ENCODE assay signal across 8 cellular contexts in genomic region chr15:90931737-90932659, GRCh38. TPM values are rescaled to one million over a fixed set of nuclear protein-coding genes. Genes with fewer than 3 reads are reported as not detected.
DNase-seq lines count a peak whose midpoint lies in the region; TF ChIP-seq lines count a peak whose summit lies in the region.

HDDC3 (minus strand) TSS chr15:90932549; CDS start chr15:90932540, 9 bp downstream.

- H3K4me3 ChIP-seq in neural cell (ENCODE audit: low read length) (peak within 1 kb of the TSS; percentile 94), stomach (peak within 1 kb of the TSS; percentile 64 to 77 (median 72))

- H3K36me3 ChIP-seq in neural cell (ENCODE audit: insufficient read depth, low read length), result no peaks in the 10 kb centered on the region
- peaks cover 0 to 7% (median 2%) of the 10 kb centered on the region in 4 donors for H3K36me3 ChIP-seq in stomach

- H4K20me1 ChIP-seq in neural cell (ENCODE audit: insufficient read depth), result no peaks in the 10 kb centered on the region

- H3K79me2 ChIP-seq in neural cell (replicated peaks; ENCODE audit: insufficient read depth, low read length), result peaks cover 16% of the 10 kb centered on the region

- peak within 1 kb of the TSS; percentile 66 for H2AFZ ChIP-seq in neural cell (ENCODE audit: low read depth, low read length)

- peak within 1 kb of the TSS; percentile 52 for H3K4me2 ChIP-seq in neural cell (ENCODE audit: low read length)

- H3K9me3 ChIP-seq in neural cell (ENCODE audit: low read length), result no peaks in the 10 kb centered on the region
- H3K9me3 ChIP-seq in stomach, result no peaks in the 10 kb centered on the region

- TF ChIP-seq EP300 in neural cell (conservative IDR thresholded peaks at IDR 0.05; ENCODE audit: poor library complexity, severe bottlenecking), result peak; percentile 13
- no peak for TF ChIP-seq EP300 in stomach (IDR thresholded peaks at IDR 0.05)

- no peaks in the 10 kb centered on the region for H3K27me3 ChIP-seq in neural cell (ENCODE audit: insufficient read depth, low read depth, low read length)
- H3K27me3 ChIP-seq in stomach, result no peaks in the 10 kb centered on the region

- peak; percentile 97 for TF ChIP-seq CTCF in LNCAP (IDR thresholded peaks at IDR 0.05)
- TF ChIP-seq CTCF in neural cell (IDR thresholded peaks at IDR 0.05; ENCODE audit: poor library complexity, severe bottlenecking), result peak; percentile 96
- TF ChIP-seq CTCF in stomach (IDR thresholded peaks at IDR 0.05), result peak in 5 of 7 experiments; percentile 75 to 94 (median 89)

- H3K9me2 ChIP-seq in neural cell (ENCODE audit: insufficient read depth, low read length), result no peaks in the 10 kb centered on the region

- peak; percentile 31 for TF ChIP-seq RAD21 in neural cell (conservative IDR thresholded peaks at IDR 0.05)

- H3K4me1 ChIP-seq in stomach, result peaks cover 37 to 73% (median 57%) of the 10 kb centered on the region in 4 donors

- intact Hi-C loops in stomach (cut with DNase I; ENCODE audit: low total_unique reads), result no loop called here

- TF ChIP-seq POLR2A in Raji (IDR thresholded peaks at IDR 0.05; ENCODE audit: insufficient read depth, low read depth, low read length) (peak; percentile 67), stomach (IDR thresholded peaks at IDR 0.05) (no peak)

- DNase-seq in EL (peak; percentile 83), GOT3 (lab: John Stamatoyannopoulos, UW) (peak; percentile 62), fibroblast of the conjunctiva (ENCODE audit: low read depth) (peak; percentile 60), stomach (peak; percentile 93)
- DNase-seq in activated T-helper 9 cell treated with anti-CD3 and anti-CD28 coated beads, Interleukin-2, amount 50 U/mL, for 16 hours (ENCODE audit: low read depth), result peak; percentile 88

- no peaks in the 10 kb centered on the region for H3F3A ChIP-seq in neural cell (ENCODE audit: insufficient read depth, low read length, poor library complexity, severe bottlenecking)

- peak within 1 kb of the TSS; percentile 46 for H3K27ac ChIP-seq in neural cell (ENCODE audit: low read length)
- peak within 1 kb of the TSS; percentile 92 to 97 (median 95) for H3K27ac ChIP-seq in stomach

- peak within 1 kb of the TSS; percentile 74 for H3K9ac ChIP-seq in neural cell (ENCODE audit: low read length)

- 1 to 5% (median 2%) methylated on average over 13 to 54 of the region's 54 CpGs for WGBS in stomach, 5 donors

TF ChIP-seq in neural cell, 6 proteins besides CTCF, POLR2A, EP300 and RAD21:
- TF ChIP-seq SMC3 (conservative IDR thresholded peaks at IDR 0.05; ENCODE audit: poor library complexity) (peak; percentile 63), TAF1 (IDR thresholded peaks at IDR 0.05; ENCODE audit: low read depth) (peak; percentile 32), POLR2AphosphoS5 (IDR thresholded peaks at IDR 0.05) (peak; percentile 63), EZH2 (IDR thresholded peaks at IDR 0.05; ENCODE audit: borderline replicate concordance, insufficient read depth, low read length, poor library complexity, severe bottlenecking) (no peak), REST (IDR thresholded peaks at IDR 0.05; ENCODE audit: borderline replicate concordance) (no peak), MXI1 (conservative IDR thresholded peaks at IDR 0.05; ENCODE audit: poor library complexity, severe bottlenecking) (peak; percentile 83)

RNA-seq across cellular contexts. Expression of gene HDDC3, which starts in this region (rescaled TPM):
- polyA plus RNA-seq in neural cell, result 20.1 and 34.6 TPM in 2 replicates
- 21.3 and 23.4 TPM in 2 replicates for polyA minus RNA-seq in neural cell
- 10 to 100 TPM in 3 of 5 donors, not detected in 2; 12.1 to 19.6 (median 12.1) TPM for total RNA-seq in stomach
- 10 to 100 TPM; 18.8 to 22.1 (median 19.8) TPM for polyA plus RNA-seq in stomach

Comparison
In these comparisons a context has a peak if more than half of its experiments do, and no peak if none do; other contexts are left out.
1. Peak in every context shown above with its lines: DNase-seq, H3K4me3 ChIP-seq and H3K27ac ChIP-seq.